Comparison of ENCODE assay signal across 15 cellular contexts in genomic region chr5:160049099-160049498, GRCh38. TPM values are rescaled to one million over a fixed set of nuclear protein-coding genes. Genes with fewer than 3 reads are reported as not detected.
A peak's percentile ranks its signal among the peaks of the same experiment; 100 is the strongest.
DNase-seq lines count a peak whose midpoint lies in the region; ATAC-seq and TF ChIP-seq lines count a peak whose summit lies in the region.
"Had no signal": no experiment of that assay in that cellular context is flagged by ENCODE, and none has a peak within 500 bp of the region (broad histone marks: within the 10 kb centered on the region; RNA-seq: fewer than 3 reads in every experiment).

No MANE protein-coding gene starts in this region.

- H3K4me3 Mint-ChIP-seq in effector memory CD8-positive, alpha-beta T cell: no peak overlapping the region
- H3K4me3 Mint-ChIP-seq in neural progenitor cell: no peak overlapping the region
- H3K4me3 Mint-ChIP-seq: CD4-positive, alpha-beta T cell; GM23338 had no signal

- no peak overlapping the region for H3K9ac ChIP-seq in neural progenitor cell

- H3K27me3 ChIP-seq in neural progenitor cell: no peaks in the 10 kb centered on the region
- H3K27me3 ChIP-seq: BE2C had no signal

- TF ChIP-seq CTCF in C4-2B (conservative IDR thresholded peaks at IDR 0.05) (no peak), LNCaP clone FGC (IDR thresholded peaks at IDR 0.05; ENCODE audit: control insufficient read depth, extremely low read depth, insufficient read depth) (no peak), neural progenitor cell (IDR thresholded peaks at IDR 0.05) (no peak)

- no peaks in the 10 kb centered on the region for H3K4me1 ChIP-seq in neural progenitor cell
- H3K4me1 ChIP-seq: BE2C, Caco-2 had no signal

- H3K36me3 Mint-ChIP-seq in effector memory CD8-positive, alpha-beta T cell (ENCODE audit: insufficient read depth): peaks cover 75% of the 10 kb centered on the region
- peaks cover 31% of the 10 kb centered on the region for H3K36me3 Mint-ChIP-seq in neural progenitor cell

- no peaks in the 10 kb centered on the region for H3K9me3 ChIP-seq in neural progenitor cell (ENCODE audit: low read depth)
- H3K9me3 ChIP-seq: BE2C, Caco-2 had no signal

- ATAC-seq in effector memory CD8-positive, alpha-beta T cell (replicated peaks): no peak
- ATAC-seq: GM23338 had no signal

- H3K4me3 ChIP-seq in LNCaP clone FGC (ENCODE audit: low read depth, low read length) (no peak overlapping the region), neural progenitor cell (no peak overlapping the region)
- H3K4me3 ChIP-seq: GM23338 had no signal

- H3K27me3 Mint-ChIP-seq in effector memory CD8-positive, alpha-beta T cell: no peaks in the 10 kb centered on the region
- H3K27me3 Mint-ChIP-seq in neural progenitor cell (ENCODE audit: insufficient read depth, low read depth): peaks cover 2% of the 10 kb centered on the region
- H3K27me3 Mint-ChIP-seq: CD4-positive, alpha-beta T cell had no signal

- no peak overlapping the region for H2AFZ ChIP-seq in neural progenitor cell (replicated peaks)
- H2AFZ ChIP-seq: GM23338 had no signal

- H3K27ac ChIP-seq in C4-2B (peak overlapping the region; percentile 63), neural progenitor cell (no peak overlapping the region)

- no peaks in the 10 kb centered on the region for H4K20me1 ChIP-seq in neural progenitor cell (ENCODE audit: low read depth)

- DNase-seq in LNCaP clone FGC (ENCODE audit: low read depth): peak; percentile 73
- no peak for DNase-seq in effector memory CD8-positive, alpha-beta T cell
- no peak for DNase-seq in neural progenitor cell (ENCODE audit: low spot score)
- DNase-seq in effector CD4-positive, alpha-beta T cell: no peak
- DNase-seq in stimulated activated CD4-positive, alpha-beta T cell treated with anti-CD3 and anti-CD28 coated beads, Interleukin-12 subunit alpha, Interleukin-12 subunit beta, amount 100 ng/mL, for 4 hours: no peak
- DNase-seq: ACHN; BE2C; C1 segment of cervical spinal cord; Caco-2; CD4-positive, alpha-beta T cell; DMS79 treated with DMSO at 0.1 percent for 48 hours; GF-D8; HCEC 1CT had no signal

- peak overlapping the region; percentile 46 to 68 for H3K27ac Mint-ChIP-seq in effector memory CD8-positive, alpha-beta T cell
- peak overlapping the region; percentile 84 for H3K27ac Mint-ChIP-seq in neural progenitor cell
- H3K27ac Mint-ChIP-seq: CD4-positive, alpha-beta T cell; GM23338 had no signal

- H3K4me2 ChIP-seq in neural progenitor cell: no peak overlapping the region
- H3K4me2 ChIP-seq: GM23338 had no signal

- H3K9me3 Mint-ChIP-seq in effector memory CD8-positive, alpha-beta T cell: no peaks in the 10 kb centered on the region
- no peaks in the 10 kb centered on the region for H3K9me3 Mint-ChIP-seq in neural progenitor cell
- H3K9me3 Mint-ChIP-seq: CD4-positive, alpha-beta T cell; GM23338 had no signal

- peaks cover 5% of the 10 kb centered on the region for H3K36me3 ChIP-seq in neural progenitor cell

- H3F3A ChIP-seq in neural progenitor cell (ENCODE audit: low read depth): no peaks in the 10 kb centered on the region

- H3K79me2 ChIP-seq in neural progenitor cell (ENCODE audit: low read depth): no peaks in the 10 kb centered on the region

- H3K4me1 Mint-ChIP-seq in effector memory CD8-positive, alpha-beta T cell (ENCODE audit: low read depth in 2 of 2): peaks cover 2 to 4% of the 10 kb centered on the region in 2 donors
- no peaks in the 10 kb centered on the region for H3K4me1 Mint-ChIP-seq in neural progenitor cell

RNA-seq across cellular contexts. Expression of gene TTC1, which starts 40.2 kb away (rescaled TPM):
- total RNA-seq in neural progenitor cell (ENCODE audit: low replicate concordance): 45.2 and 50.0 TPM in 2 replicates
